8 cellular contexts compared by ENCODE assay signal in the genomic region with DNA sequence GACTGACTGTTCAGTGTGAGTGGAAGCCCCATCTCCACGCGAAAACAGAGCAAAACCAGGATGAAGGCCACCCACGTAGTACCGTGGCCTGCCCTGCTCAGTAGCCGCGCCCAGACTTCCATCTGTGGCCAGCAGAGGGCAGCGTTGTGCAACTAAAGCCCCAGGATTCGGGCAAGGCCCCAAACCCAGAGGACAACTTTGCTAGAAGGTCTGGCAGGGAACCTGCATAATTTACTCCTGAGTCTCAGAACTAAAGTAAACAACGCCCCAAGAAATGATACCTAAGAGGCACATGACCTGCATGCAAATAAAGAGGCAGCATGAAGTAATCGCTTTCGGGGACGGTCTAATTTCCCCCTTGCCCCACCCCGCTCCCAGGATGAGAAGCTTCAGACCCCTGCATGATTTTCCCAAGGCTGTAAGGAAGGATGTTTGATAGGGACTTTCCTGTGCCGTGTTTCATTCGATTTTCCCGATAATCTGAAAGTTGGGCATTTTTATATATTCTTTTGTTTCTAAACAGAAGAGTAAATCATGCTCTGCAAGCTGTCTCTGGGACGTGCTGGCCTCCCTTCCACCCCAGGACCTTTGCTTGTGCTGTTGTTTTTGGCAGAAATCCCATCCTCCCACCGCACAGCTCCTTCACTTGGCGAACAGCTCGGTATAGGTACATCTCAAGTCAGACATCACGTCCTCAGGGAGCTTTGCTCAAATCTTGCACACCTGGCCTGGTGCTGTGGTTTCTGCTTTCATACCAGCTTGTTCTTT. TPM values are rescaled to one million over a fixed set of nuclear protein-coding genes. Genes with fewer than 3 reads are reported as not detected.
DNase-seq lines count a peak whose midpoint lies in the region; ATAC-seq, FAIRE-seq and TF ChIP-seq lines count a peak whose summit lies in the region.

No MANE protein-coding gene starts in this region.

- DNase-seq in AG09319 (ENCODE audit: extremely low read depth, low read depth) (peak; percentile 61), HTR-8/SVneo (ENCODE audit: insufficient read length, low spot score) (peak; percentile 85), RWPE2 (ENCODE audit: low spot score) (no peak), frontal cortex (ENCODE audit: low spot score in 2 of 2) (peak; percentile 70 to 87), osteoblast (ENCODE audit: insufficient read length, low spot score, missing footprints) (peak; percentile 97), thoracic aorta (ENCODE audit: low spot score) (peak; percentile 47)
- DNase-seq in activated effector memory CD4-positive, alpha-beta T cell treated with anti-CD3 and anti-CD28 coated beads, Interleukin-2, amount 50 U/mL, for 16 hours = peak; percentile 93

- peak overlapping the region; percentile 44 for H3K4me2 ChIP-seq in osteoblast (ENCODE audit: insufficient read depth, low read length)

- no peaks in the 10 kb centered on the region for H3K79me2 ChIP-seq in osteoblast (ENCODE audit: insufficient read depth, low read length)

- H3K36me3 ChIP-seq in RWPE2 (ENCODE audit: low read depth) (no peaks in the 10 kb centered on the region), osteoblast (ENCODE audit: insufficient read depth, low read length) (no peaks in the 10 kb centered on the region), thoracic aorta (no peaks in the 10 kb centered on the region)

- H3K9me3 ChIP-seq in RWPE2 (ENCODE audit: severe bottlenecking) (no peaks in the 10 kb centered on the region), osteoblast (ENCODE audit: low read depth, low read length) (no peaks in the 10 kb centered on the region), thoracic aorta (no peaks in the 10 kb centered on the region)

- no peaks in the 10 kb centered on the region for H3K4me1 ChIP-seq in RWPE2 (ENCODE audit: insufficient read depth, poor library complexity, severe bottlenecking)
- H3K4me1 ChIP-seq in osteoblast (ENCODE audit: insufficient read depth, low read length) = no peaks in the 10 kb centered on the region
- H3K4me1 ChIP-seq in thoracic aorta (ENCODE audit: control insufficient read depth in 1 of 2, low read depth in 2 of 2) = no peaks in the 10 kb centered on the region

- no peaks in the 10 kb centered on the region for H4K20me1 ChIP-seq in osteoblast (ENCODE audit: insufficient read depth, low read length)

- peak overlapping the region; percentile 49 for H2AFZ ChIP-seq in osteoblast (ENCODE audit: low read length)

- peak; percentile 95 for FAIRE-seq in HTR-8/SVneo (lab: Jason Lieb, UNC)
- FAIRE-seq in frontal cortex (lab: Jason Lieb, UNC) = no peak

- TF ChIP-seq CTCF in AG09319 (IDR thresholded peaks at IDR 0.05; ENCODE audit: low read depth, low read length) (peak; percentile 94), RWPE2 (IDR thresholded peaks at IDR 0.05; ENCODE audit: poor library complexity, severe bottlenecking) (peak; percentile 94), osteoblast (IDR thresholded peaks at IDR 0.05; ENCODE audit: extremely low read depth, low read depth, low read length) (peak; percentile 96), thoracic aorta (IDR thresholded peaks at IDR 0.05) (peak; percentile 93)

- H3K4me3 ChIP-seq in RWPE2 (ENCODE audit: severe bottlenecking) (no peak overlapping the region), osteoblast (ENCODE audit: insufficient read depth, low read length) (no peak overlapping the region), thoracic aorta (no peak overlapping the region)

- peak; percentile 73 for ATAC-seq in GM18868 (IDR thresholded peaks at IDR 0.05; ENCODE audit: unreplicated experiment)
- peak; percentile 91 for ATAC-seq in RWPE2 (ENCODE audit: low read depth)
- ATAC-seq in thoracic aorta (ENCODE audit: insufficient number of reproducible peaks, low FRiP score, low read depth) = peak; percentile 53

- H3K27ac ChIP-seq in RWPE2 (ENCODE audit: poor library complexity, severe bottlenecking) (no peak overlapping the region), osteoblast (ENCODE audit: low read depth, low read length) (no peak overlapping the region), thoracic aorta (no peak overlapping the region)

- no peaks in the 10 kb centered on the region for H3K27me3 ChIP-seq in RWPE2 (ENCODE audit: insufficient read depth, poor library complexity, severe bottlenecking)
- H3K27me3 ChIP-seq in osteoblast (ENCODE audit: insufficient read depth, low read length) = peaks cover 24% of the 10 kb centered on the region
- no peaks in the 10 kb centered on the region for H3K27me3 ChIP-seq in thoracic aorta (replicated peaks; ENCODE audit: insufficient read depth)

RNA-seq across cellular contexts. Expression of a gene that starts 18.6 kb away (rescaled TPM):
- 126 TPM for total RNA-seq in frontal cortex
- 18.8 and 25.0 TPM in 2 replicates for total RNA-seq in osteoblast
- total RNA-seq in thoracic aorta = 10 to 100 TPM; 11.0 to 15.0 TPM
